In the genomic region with DNA sequence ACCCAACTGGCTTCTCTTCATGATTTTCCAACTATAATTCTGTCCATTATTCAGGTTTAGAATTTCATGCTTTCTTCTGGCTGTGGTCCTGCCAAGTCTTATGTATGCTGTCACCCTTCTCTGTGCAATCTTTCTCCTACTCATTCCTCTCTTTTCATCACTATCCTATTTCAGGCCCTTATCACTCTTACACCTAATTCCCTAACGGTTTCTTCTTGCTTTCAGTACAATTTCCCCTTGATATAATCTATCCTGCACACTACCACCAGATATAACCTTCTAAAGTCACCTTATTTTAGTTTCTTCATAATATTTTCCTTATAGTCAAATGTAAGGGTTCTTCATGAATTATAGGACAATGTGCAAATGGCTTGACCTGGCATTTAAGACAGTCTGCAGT, we compare ENCODE assay signal across 20 cellular contexts.
DNase-seq lines count a peak whose midpoint lies in the region; ATAC-seq and TF ChIP-seq lines count a peak whose summit lies in the region.
"Had no signal": no experiment of that assay in that cellular context is flagged by ENCODE, and none has a peak within 500 bp of the region (broad histone marks: within the 10 kb centered on the region; RNA-seq: fewer than 3 reads in every experiment).

No MANE protein-coding gene starts in this region.

- POLR2A ChIA-PET in activated CD8-positive, alpha-beta T cell treated with anti-CD3 and anti-CD28 coated beads for 36 hours (lab: Charles Lee) = no interaction called here

- H3K36me3 Mint-ChIP-seq in activated naive CD4-positive, alpha-beta T cell treated with anti-CD3 and anti-CD28 coated beads for 36 hours (ENCODE audit: low read depth) = peaks cover 63% of the 10 kb centered on the region
- H3K36me3 Mint-ChIP-seq in activated CD8-positive, alpha-beta T cell treated with anti-CD3 and anti-CD28 coated beads for 36 hours (ENCODE audit: low read depth) = peaks cover 80% of the 10 kb centered on the region
- H3K36me3 Mint-ChIP-seq in mesothelial cell of epicardium = peaks cover 30% of the 10 kb centered on the region

- H3K27me3 Mint-ChIP-seq in activated naive CD4-positive, alpha-beta T cell treated with anti-CD3 and anti-CD28 coated beads for 36 hours (ENCODE audit: low read depth) = no peaks in the 10 kb centered on the region
- no peaks in the 10 kb centered on the region for H3K27me3 Mint-ChIP-seq in activated CD8-positive, alpha-beta T cell treated with anti-CD3 and anti-CD28 coated beads for 36 hours
- no peaks in the 10 kb centered on the region for H3K27me3 Mint-ChIP-seq in mesothelial cell of epicardium (ENCODE audit: low read depth)

- no peak for ATAC-seq in activated CD8-positive, alpha-beta T cell treated with anti-CD3 and anti-CD28 coated beads for 36 hours
- no peak for ATAC-seq in HG03196 (IDR thresholded peaks at IDR 0.05; ENCODE audit: unreplicated experiment)
- ATAC-seq: HCT116 had no signal

- peaks cover 50% of the 10 kb centered on the region for H3K4me1 Mint-ChIP-seq in activated naive CD4-positive, alpha-beta T cell treated with anti-CD3 and anti-CD28 coated beads for 36 hours (ENCODE audit: low read depth)
- peaks cover 63% of the 10 kb centered on the region for H3K4me1 Mint-ChIP-seq in activated CD8-positive, alpha-beta T cell treated with anti-CD3 and anti-CD28 coated beads for 36 hours (ENCODE audit: low read depth)
- peaks cover 22% of the 10 kb centered on the region for H3K4me1 Mint-ChIP-seq in mesothelial cell of epicardium

- intact Hi-C loops in activated naive CD4-positive, alpha-beta T cell treated with anti-CD3 and anti-CD28 coated beads for 36 hours (cut with micrococcal nuclease) = no loop called here
- intact Hi-C loops in activated CD8-positive, alpha-beta T cell treated with anti-CD3 and anti-CD28 coated beads for 36 hours (cut with micrococcal nuclease) = no loop called here

- H3K27ac Mint-ChIP-seq in activated naive CD4-positive, alpha-beta T cell treated with anti-CD3 and anti-CD28 coated beads for 36 hours = peak overlapping the region; percentile 34
- peak overlapping the region; percentile 21 for H3K27ac Mint-ChIP-seq in activated CD8-positive, alpha-beta T cell treated with anti-CD3 and anti-CD28 coated beads for 36 hours
- peak overlapping the region; percentile 2 for H3K27ac Mint-ChIP-seq in mesothelial cell of epicardium

- H3K9me3 Mint-ChIP-seq in activated naive CD4-positive, alpha-beta T cell treated with anti-CD3 and anti-CD28 coated beads for 36 hours = peaks cover 21% of the 10 kb centered on the region
- H3K9me3 Mint-ChIP-seq in activated CD8-positive, alpha-beta T cell treated with anti-CD3 and anti-CD28 coated beads for 36 hours = peaks cover 8% of the 10 kb centered on the region
- H3K9me3 Mint-ChIP-seq in mesothelial cell of epicardium = peaks cover 7% of the 10 kb centered on the region

- CTCF ChIA-PET in activated naive CD4-positive, alpha-beta T cell treated with anti-CD3 and anti-CD28 coated beads for 36 hours (lab: Charles Lee) = interaction anchor here (0.5 to 1.2 kb wide), 5 partner anchors 13 to 132 kb away, joined by 3 to 4 read pairs (median 3); no protein-coding TSS in a partner anchor
- CTCF ChIA-PET in activated CD8-positive, alpha-beta T cell treated with anti-CD3 and anti-CD28 coated beads for 36 hours (lab: Charles Lee) = interaction anchor here (1.0 to 3.9 kb wide), 3 partner anchors 15 to 133 kb away, joined by 4 to 24 read pairs (median 8); no protein-coding TSS in a partner anchor

- DNase-seq in activated naive CD4-positive, alpha-beta T cell treated with anti-CD3 and anti-CD28 coated beads for 36 hours = no peak
- no peak for DNase-seq in activated naive CD4-positive, alpha-beta T cell (lab: John Stamatoyannopoulos, UW)
- no peak for DNase-seq in activated CD8-positive, alpha-beta T cell treated with anti-CD3 and anti-CD28 coated beads for 36 hours
- DNase-seq in mesothelial cell of epicardium (ENCODE audit: low spot score in 2 of 2, unreplicated experiment in 2 of 2) (no peak), AG08396 (ENCODE audit: low spot score) (no peak), foreskin melanocyte (no peak)
- DNase-seq: C1 segment of cervical spinal cord; DMS79; GOT3; MM.1S; NCI-H1092; NCI-H146; NCI-H2029 treated with DMSO at 0.1 percent for 48 hours; NCI-H2171; NCI-H446; NCI-H526 treated with DMSO at 0.1 percent for 48 hours; NK-92 treated with Interleukin-12 subunit alpha and Interleukin-12 subunit beta, amount 100 ng/mL, for 24 hours; Peyer's patch had no signal

- TF ChIP-seq CTCF in activated CD8-positive, alpha-beta T cell treated with anti-CD3 and anti-CD28 coated beads for 36 hours (IDR thresholded peaks at IDR 0.05) = no peak
- TF ChIP-seq CTCF in mesothelial cell of epicardium (IDR thresholded peaks at IDR 0.05; ENCODE audit: unreplicated experiment) = no peak

- no peak overlapping the region for H3K4me3 Mint-ChIP-seq in activated naive CD4-positive, alpha-beta T cell treated with anti-CD3 and anti-CD28 coated beads for 36 hours
- no peak overlapping the region for H3K4me3 Mint-ChIP-seq in activated CD8-positive, alpha-beta T cell treated with anti-CD3 and anti-CD28 coated beads for 36 hours
- no peak overlapping the region for H3K4me3 Mint-ChIP-seq in mesothelial cell of epicardium
